In the genomic region with DNA sequence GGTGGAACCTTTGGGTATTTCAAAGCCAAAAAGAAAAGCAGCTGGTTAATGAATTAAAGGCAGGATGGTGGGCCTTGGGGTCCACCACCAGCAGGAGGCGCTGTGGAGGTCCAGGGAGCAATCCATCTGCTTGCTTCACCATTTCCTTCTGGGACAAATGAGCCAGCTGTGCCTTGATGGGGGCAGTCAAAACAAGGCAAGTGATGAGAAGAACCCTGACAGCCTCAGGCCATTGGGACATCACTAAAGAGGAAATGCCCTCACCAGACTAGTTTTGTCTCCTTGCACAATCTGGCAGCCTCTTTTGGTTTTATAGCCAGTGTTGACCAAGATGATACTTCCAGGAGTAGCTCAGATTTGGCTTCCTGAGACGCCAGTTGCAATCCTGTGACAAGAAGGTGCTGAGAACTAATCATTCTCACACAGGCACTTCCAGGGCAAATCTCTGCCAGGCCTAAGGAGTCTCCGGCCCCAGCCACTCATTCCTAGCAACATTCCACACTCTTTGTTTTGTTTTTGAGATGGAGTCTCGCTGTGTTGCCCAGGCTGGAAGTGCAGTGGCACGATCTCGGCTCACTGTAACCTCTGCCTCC, we compare ENCODE assay signal across 8 cellular contexts. TPM values are rescaled to one million over a fixed set of nuclear protein-coding genes. Genes with fewer than 3 reads are reported as not detected.
A peak's percentile ranks its signal among the peaks of the same experiment; 100 is the strongest.
DNase-seq lines count a peak whose midpoint lies in the region; ATAC-seq and TF ChIP-seq lines count a peak whose summit lies in the region.

No MANE protein-coding gene starts in this region.

- peak; percentile 53 to 70 for ATAC-seq in CD4-positive, CD25-positive, alpha-beta regulatory T cell (ENCODE audit: low read depth in 2 of 2)
- ATAC-seq in HG02763 (IDR thresholded peaks at IDR 0.05; ENCODE audit: unreplicated experiment) (peak; percentile 58), gastrocnemius medialis (peak; percentile 82 to 93), GM18498 (IDR thresholded peaks at IDR 0.05; ENCODE audit: unreplicated experiment) (no peak)
- ATAC-seq in activated naive CD8-positive, alpha-beta T cell treated with anti-CD3 and anti-CD28 coated beads, Interleukin-2, amount 10 ng/mL, durations not matched to agents 7 days and 5 days (ENCODE audit: low read depth): peak; percentile 76

- TF ChIP-seq CTCF in right atrium auricular region (IDR thresholded peaks at IDR 0.05): peak; percentile 79 to 82
- TF ChIP-seq CTCF in gastrocnemius medialis (IDR thresholded peaks at IDR 0.05 in 4 of 5, conservative IDR thresholded peaks at IDR 0.05 in 1 of 5): peak; percentile 54 to 84 (median 76)

- H3K4me3 ChIP-seq in CD4-positive, CD25-positive, alpha-beta regulatory T cell (ENCODE audit: low read depth, low read length): no peak overlapping the region
- H3K4me3 ChIP-seq in right atrium auricular region: no peak overlapping the region
- H3K4me3 ChIP-seq in gastrocnemius medialis: no peak overlapping the region

- H3K4me1 Mint-ChIP-seq in CD4-positive, CD25-positive, alpha-beta regulatory T cell: no peaks in the 10 kb centered on the region
- H3K4me1 Mint-ChIP-seq in activated naive CD8-positive, alpha-beta T cell treated with anti-CD3 and anti-CD28 coated beads, Interleukin-2, amount 10 ng/mL, durations not matched to agents 7 days and 5 days: no peaks in the 10 kb centered on the region

- no peaks in the 10 kb centered on the region for H3K27me3 ChIP-seq in CD4-positive, CD25-positive, alpha-beta regulatory T cell (ENCODE audit: control insufficient read depth, insufficient read depth, low read length)
- no peaks in the 10 kb centered on the region for H3K27me3 ChIP-seq in right atrium auricular region
- H3K27me3 ChIP-seq in gastrocnemius medialis: no peaks in the 10 kb centered on the region

- in situ Hi-C loops in gastrocnemius medialis (cut with MboI; ENCODE audit: low sequenced_read_pairs in 4 of 4): loop anchor here in 1 of 4 donors (10.0 kb wide), 1 partner anchor 80 kb away; no protein-coding TSS in a partner anchor

- no peaks in the 10 kb centered on the region for H3K4me1 ChIP-seq in CD4-positive, CD25-positive, alpha-beta regulatory T cell (ENCODE audit: control insufficient read depth, insufficient read depth, low read length, poor library complexity, severe bottlenecking)
- H3K4me1 ChIP-seq in right atrium auricular region: no peaks in the 10 kb centered on the region
- H3K4me1 ChIP-seq in gastrocnemius medialis: no peaks in the 10 kb centered on the region

- peak; percentile 60 to 76 (median 66) for DNase-seq in CD4-positive, CD25-positive, alpha-beta regulatory T cell
- DNase-seq in SKM-1 treated with dmso at 0.1 percent for 144 hours (lab: John Stamatoyannopoulos, UW; ENCODE audit: unreplicated experiment): peak; percentile 97
- DNase-seq in activated naive CD8-positive, alpha-beta T cell treated with anti-CD3 and anti-CD28 coated beads, Interleukin-2, amount 10 ng/mL, durations not matched to agents 7 days and 5 days: peak; percentile 87
- DNase-seq in right atrium auricular region (ENCODE audit: low spot score): peak; percentile 93
- peak; percentile 44 to 82 for DNase-seq in gastrocnemius medialis
- no peak for DNase-seq in NCI-H1436 treated with DMSO at 0.1 percent for 48 hours (lab: John Stamatoyannopoulos, UW)

- no peaks in the 10 kb centered on the region for H3K9me3 Mint-ChIP-seq in CD4-positive, CD25-positive, alpha-beta regulatory T cell
- no peaks in the 10 kb centered on the region for H3K9me3 Mint-ChIP-seq in activated naive CD8-positive, alpha-beta T cell treated with anti-CD3 and anti-CD28 coated beads, Interleukin-2, amount 10 ng/mL, durations not matched to agents 7 days and 5 days

- no peak overlapping the region for H3K27ac ChIP-seq in CD4-positive, CD25-positive, alpha-beta regulatory T cell (ENCODE audit: insufficient read depth, low read length, poor library complexity, severe bottlenecking)
- H3K27ac ChIP-seq in right atrium auricular region: peak overlapping the region in 1 of 2 donors; percentile 20
- peak overlapping the region in 3 of 4 donors; percentile 36 to 70 (median 61) for H3K27ac ChIP-seq in gastrocnemius medialis

- peaks cover 4% of the 10 kb centered on the region for H3K27me3 Mint-ChIP-seq in CD4-positive, CD25-positive, alpha-beta regulatory T cell
- H3K27me3 Mint-ChIP-seq in activated naive CD8-positive, alpha-beta T cell treated with anti-CD3 and anti-CD28 coated beads, Interleukin-2, amount 10 ng/mL, durations not matched to agents 7 days and 5 days: no peaks in the 10 kb centered on the region

- TF ChIP-seq POLR2A in gastrocnemius medialis (IDR thresholded peaks at IDR 0.05): no peak

- no peak overlapping the region for H3K4me3 Mint-ChIP-seq in CD4-positive, CD25-positive, alpha-beta regulatory T cell
- H3K4me3 Mint-ChIP-seq in activated naive CD8-positive, alpha-beta T cell treated with anti-CD3 and anti-CD28 coated beads, Interleukin-2, amount 10 ng/mL, durations not matched to agents 7 days and 5 days: no peak overlapping the region

- no peaks in the 10 kb centered on the region for H3K9me3 ChIP-seq in CD4-positive, CD25-positive, alpha-beta regulatory T cell (ENCODE audit: control insufficient read depth in 2 of 2, low read length in 2 of 2)
- no peaks in the 10 kb centered on the region for H3K9me3 ChIP-seq in right atrium auricular region
- no peaks in the 10 kb centered on the region for H3K9me3 ChIP-seq in gastrocnemius medialis

- intact Hi-C loops in gastrocnemius medialis (cut with DNase I; ENCODE audit: low total_unique reads): loop anchor here (1.0 to 10.0 kb wide), 3 partner anchors 40 to 220 kb away; no protein-coding TSS in a partner anchor

- H3K36me3 Mint-ChIP-seq in CD4-positive, CD25-positive, alpha-beta regulatory T cell: peaks cover 7% of the 10 kb centered on the region
- no peaks in the 10 kb centered on the region for H3K36me3 Mint-ChIP-seq in activated naive CD8-positive, alpha-beta T cell treated with anti-CD3 and anti-CD28 coated beads, Interleukin-2, amount 10 ng/mL, durations not matched to agents 7 days and 5 days

- POLR2A ChIA-PET in activated naive CD8-positive, alpha-beta T cell treated with anti-CD3 and anti-CD28 coated beads, Interleukin-2, amount 10 ng/mL, durations not matched to agents 7 days and 5 days (lab: Charles Lee): interaction anchor here (1.0 to 1.7 kb wide), 4 partner anchors 38 to 78 kb away, joined by 3 to 12 read pairs (median 8); a partner anchor contains a TSS

- no peak overlapping the region for H3K27ac Mint-ChIP-seq in CD4-positive, CD25-positive, alpha-beta regulatory T cell
- H3K27ac Mint-ChIP-seq in activated naive CD8-positive, alpha-beta T cell treated with anti-CD3 and anti-CD28 coated beads, Interleukin-2, amount 10 ng/mL, durations not matched to agents 7 days and 5 days: no peak overlapping the region

- H3K36me3 ChIP-seq in CD4-positive, CD25-positive, alpha-beta regulatory T cell (ENCODE audit: control insufficient read depth, insufficient read depth, low read length): no peaks in the 10 kb centered on the region
- H3K36me3 ChIP-seq in right atrium auricular region: no peaks in the 10 kb centered on the region
- H3K36me3 ChIP-seq in gastrocnemius medialis: no peaks in the 10 kb centered on the region

RNA-seq across cellular contexts. Expression of a gene that starts 38.2 kb away (rescaled TPM):
- 41.1 TPM for total RNA-seq in CD4-positive, CD25-positive, alpha-beta regulatory T cell
- polyA plus RNA-seq in CD4-positive, CD25-positive, alpha-beta regulatory T cell: 10 to 100 TPM; 11.5 to 25.4 (median 18.9) TPM
- total RNA-seq in activated naive CD8-positive, alpha-beta T cell treated with anti-CD3 and anti-CD28 coated beads, Interleukin-2, amount 10 ng/mL, durations not matched to agents 7 days and 5 days: 10 to 100 TPM; 47.8 to 50.5 TPM
- 100 to 1,000 TPM in 1 of 2 donors, 10 to 100 TPM in 1; 52.0 to 103 TPM for total RNA-seq in right atrium auricular region
- total RNA-seq in gastrocnemius medialis: 10 to 100 TPM in 2 of 4 donors, 1 to 10 TPM in 2; 6.8 to 16.2 (median 10.6) TPM
